1 cellular context compared by ENCODE assay signal in genomic region chr1:200896571-200897187, GRCh38.
TF ChIP-seq lines count a peak whose summit lies in the region.

No MANE protein-coding gene starts in this region.

TF ChIP-seq in GM12878, 131 proteins besides CTCF, POLR2A, EP300 and RAD21:
- TF ChIP-seq TCF3 (IDR thresholded peaks at IDR 0.05; ENCODE audit: borderline replicate concordance, insufficient read depth, low read depth, low read length) (0 out of 2 replicates have a peak, but pooled peaks have one; percentile 20), USF1 (IDR thresholded peaks at IDR 0.05; ENCODE audit: borderline replicate concordance, extremely low read length, insufficient read depth, low read depth, low read length) (no peak), BCLAF1 (IDR thresholded peaks at IDR 0.05) (no peak)
